9 cellular contexts compared by ENCODE assay signal in genomic region chr10:106571216-106571954, GRCh38.
DNase-seq lines count a peak whose midpoint lies in the region; ATAC-seq and TF ChIP-seq lines count a peak whose summit lies in the region.
"Had no signal": no experiment of that assay in that cellular context is flagged by ENCODE, and none has a peak within 500 bp of the region (broad histone marks: within the 10 kb centered on the region; RNA-seq: fewer than 3 reads in every experiment).

No MANE protein-coding gene starts in this region.

- no peak overlapping the region for H3K27ac ChIP-seq in left lung

- POLR2A ChIA-PET in BJ (lab: Charles Lee) = interaction anchor here (0.6 kb wide), 1 partner anchor 44 kb away, joined by 3 read pairs; no protein-coding TSS in a partner anchor

- DNase-seq in BJ (ENCODE audit: low read depth) (no peak), HT-29 (ENCODE audit: low spot score) (peak; percentile 58), astrocyte of the hippocampus (ENCODE audit: low read depth, low spot score) (peak; percentile 59), left lung (no peak), activated gamma-delta T cell treated with Interleukin-2 at 50 U/mL for 16 hours (no peak)
- DNase-seq in activated CD4-positive, CD25-positive, alpha-beta regulatory T cell treated with anti-CD3 and anti-CD28 coated beads, Interleukin-2, amount 50 U/mL, for 72 hours = no peak
- DNase-seq in effector CD8-positive, alpha-beta T cell (lab: John Stamatoyannopoulos, UW) = no peak
- DNase-seq: activated CD8-positive, alpha-beta memory T cell treated with anti-CD3 and anti-CD28 coated beads for 24 hours had no signal

- H3K4me3 ChIP-seq in BJ (ENCODE audit: low read depth, low read length) = no peak overlapping the region
- H3K4me3 ChIP-seq in left lung = no peak overlapping the region

- H3K27me3 ChIP-seq in BJ (ENCODE audit: control insufficient read depth, insufficient read depth, low read length) (no peaks in the 10 kb centered on the region), left lung (no peaks in the 10 kb centered on the region)

- no peaks in the 10 kb centered on the region for H3K4me1 ChIP-seq in left lung

- intact Hi-C loops in left lung (cut with DNase I) = no loop called here

- H3K36me3 ChIP-seq in BJ (ENCODE audit: control insufficient read depth, insufficient read depth, low read length) = no peaks in the 10 kb centered on the region
- no peaks in the 10 kb centered on the region for H3K36me3 ChIP-seq in left lung

- H3K9me3 ChIP-seq in left lung = no peaks in the 10 kb centered on the region

- ATAC-seq in left lung = peak; percentile 60
- no peak for ATAC-seq in GM21367 (IDR thresholded peaks at IDR 0.05; ENCODE audit: unreplicated experiment)

- TF ChIP-seq CTCF in BJ (IDR thresholded peaks at IDR 0.05; ENCODE audit: insufficient read depth, low read depth, low read length) = peak; percentile 64
- peak in 1 of 2 donors; percentile 10 for TF ChIP-seq CTCF in left lung (IDR thresholded peaks at IDR 0.05)

- CTCF ChIA-PET in BJ (lab: Yijun Ruan, JAX) = interaction anchor here (0.6 to 1.8 kb wide), 16 partner anchors 9 to 619 kb away, joined by 3 to 7 read pairs (median 4); no protein-coding TSS in a partner anchor

Comparison
In these comparisons a context has a peak if more than half of its experiments do, and no peak if none do; other contexts are left out.
1. DNase-seq: peak in HT-29 (single experiment) and astrocyte of the hippocampus (single experiment); none in BJ (single experiment), left lung (0 of 2), activated CD4-positive, CD25-positive, alpha-beta regulatory T cell treated with anti-CD3 and anti-CD28 coated beads, Interleukin-2, amount 50 U/mL, for 72 hours (single experiment), effector CD8-positive, alpha-beta T cell (single experiment) and activated gamma-delta T cell treated with Interleukin-2 at 50 U/mL for 16 hours (single experiment).